Comparison of ENCODE assay signal across 8 cellular contexts in the genomic region with DNA sequence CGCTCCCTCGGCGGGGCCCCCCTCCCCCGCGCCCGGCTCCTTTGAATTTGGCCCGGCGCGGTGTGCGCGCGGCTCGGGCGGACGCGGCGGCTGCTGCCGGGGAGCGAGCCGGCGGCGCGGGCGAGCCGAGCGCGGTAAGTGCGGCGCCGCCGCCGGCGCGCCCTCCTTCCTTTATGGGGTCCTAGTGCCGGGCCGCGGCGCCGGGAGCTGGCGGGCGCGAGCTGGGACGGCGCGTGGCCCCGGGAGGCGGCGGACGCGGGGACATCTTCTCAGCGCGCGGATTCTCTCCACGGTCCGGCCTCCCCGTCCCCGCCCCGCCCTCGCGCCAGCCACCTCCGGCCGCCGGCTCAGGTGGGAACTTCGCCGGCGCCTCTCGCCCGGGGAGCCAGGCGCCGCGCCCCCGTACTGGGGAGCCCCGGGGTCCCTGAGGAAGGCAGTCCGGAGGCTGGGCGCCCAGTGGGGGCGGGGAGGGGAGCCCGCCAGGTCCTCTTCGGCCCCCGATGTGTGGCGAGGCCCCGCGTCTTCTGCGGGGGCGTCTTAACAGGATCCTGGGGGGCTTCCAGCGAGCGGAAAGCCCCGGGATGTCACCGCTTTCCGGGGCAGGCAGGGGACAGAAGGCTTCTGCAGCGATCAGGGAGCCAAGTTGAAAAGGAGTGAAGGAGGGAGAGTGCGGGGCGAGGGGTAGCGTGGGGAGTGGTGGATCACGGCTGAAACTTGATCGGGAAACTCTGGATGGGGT.
DNase-seq lines count a peak whose midpoint lies in the region; ATAC-seq, FAIRE-seq and TF ChIP-seq lines count a peak whose summit lies in the region.

No MANE protein-coding gene starts in this region.

- peak overlapping the region; percentile 92 for H3K4me2 ChIP-seq in mammary epithelial cell (ENCODE audit: insufficient read depth, low read depth, low read length)

- BruUV-seq in mammary epithelial cell (replicated peaks; lab: Mats Ljungman, UMichigan), result no TSS peak

- intact Hi-C loops in mammary epithelial cell (cut with micrococcal nuclease), result loop anchor here (2.0 to 10.0 kb wide), 5 partner anchors 48 to 660 kb away; no protein-coding TSS in a partner anchor
- intact Hi-C loops in aorta (cut with DNase I), result no loop called here

- no peaks in the 10 kb centered on the region for H3K9me3 Mint-ChIP-seq in memory B cell

- peaks cover 14% of the 10 kb centered on the region for H3K27me3 Mint-ChIP-seq in memory B cell

- peaks cover 5% of the 10 kb centered on the region for H3K4me1 Mint-ChIP-seq in memory B cell

- H3K27ac ChIP-seq in mammary epithelial cell (ENCODE audit: insufficient read depth, low read depth, low read length) (peak overlapping the region; percentile 88), aorta (ENCODE audit: low read depth in 1 of 2, low read length in 2 of 2) (no peak overlapping the region)

- H3K27me3 ChIP-seq in mammary epithelial cell (ENCODE audit: insufficient read depth, low read length), result no peaks in the 10 kb centered on the region
- no peaks in the 10 kb centered on the region for H3K27me3 ChIP-seq in aorta (ENCODE audit: control insufficient read depth in 1 of 2, insufficient read depth in 2 of 2, low read length in 1 of 2)

- H3K36me3 ChIP-seq in mammary epithelial cell (ENCODE audit: insufficient read depth, low read length) (no peaks in the 10 kb centered on the region), aorta (ENCODE audit: control insufficient read depth in 1 of 2, insufficient read depth in 2 of 2, low read length in 1 of 2) (no peaks in the 10 kb centered on the region)

- 8% methylated on average over 5 of the region's 95 CpGs for WGBS in mammary epithelial cell (ENCODE audit: low coverage, missing lambda C conversion rate)
- 1% methylated on average over 36 to 95 of the region's 95 CpGs for WGBS in aorta, 2 donors

- H3K9me3 ChIP-seq in mammary epithelial cell (replicated peaks; ENCODE audit: insufficient read depth, low read length) (no peaks in the 10 kb centered on the region), aorta (ENCODE audit: control insufficient read depth, low read length) (no peaks in the 10 kb centered on the region)

- dilution Hi-C loops in mammary epithelial cell (cut with HindIII; ENCODE audit: low sequenced_read_pairs), result loop anchor here (5.0 kb wide), 1 partner anchor 48 kb away; no protein-coding TSS in a partner anchor

- H3K4me3 Mint-ChIP-seq in memory B cell, result peak overlapping the region; percentile 7

- no peak overlapping the region for H3K27ac Mint-ChIP-seq in memory B cell

- peak overlapping the region; percentile 83 for H2AFZ ChIP-seq in mammary epithelial cell (ENCODE audit: low read depth, low read length)

- peak; percentile 75 for DNase-seq in NCI-H748 (lab: John Stamatoyannopoulos, UW; ENCODE audit: unreplicated experiment)
- no peak for DNase-seq in NCI-H748 treated with DMSO at 0.1 percent for 48 hours (lab: John Stamatoyannopoulos, UW)
- DNase-seq in HT1080 (ENCODE audit: low read depth), result peak; percentile 12
- peak; percentile 29 for DNase-seq in mammary epithelial cell
- DNase-seq in memory B cell (ENCODE audit: low spot score in 2 of 2), result no peak
- peak in 1 of 2 donors; percentile 66 for DNase-seq in aorta
- no peak for DNase-seq in RCC 7860 (ENCODE audit: low spot score)

- H3K4me1 ChIP-seq in mammary epithelial cell (ENCODE audit: insufficient read depth, low read length) (peaks cover 25% of the 10 kb centered on the region), aorta (ENCODE audit: control insufficient read depth in 1 of 2, insufficient read depth in 2 of 2, low read length in 2 of 2) (no peaks in the 10 kb centered on the region)

- no peak for FAIRE-seq in RCC 7860 (lab: Jason Lieb, UNC)

- TF ChIP-seq CTCF in mammary epithelial cell (conservative IDR thresholded peaks at IDR 0.05 in 1 of 2, IDR thresholded peaks at IDR 0.05 in 1 of 2; ENCODE audit: extremely low read depth in 1 of 2, insufficient read depth in 1 of 2, low read depth in 1 of 2, low read length in 2 of 2), result no peak

- peaks cover 76% of the 10 kb centered on the region for H3K79me2 ChIP-seq in mammary epithelial cell (ENCODE audit: insufficient read depth, low read length)

- ATAC-seq in memory B cell (ENCODE audit: low read depth), result no peak
- ATAC-seq in aorta (ENCODE audit: low FRiP score), result no peak
- no peak for ATAC-seq in HG03460 (IDR thresholded peaks at IDR 0.05; ENCODE audit: unreplicated experiment)

- in situ Hi-C loops in mammary epithelial cell (cut with MboI; ENCODE audit: low sequenced_read_pairs in 2 of 2), result loop anchor here in 1 of 2 donors (5.0 to 25.0 kb wide), 3 partner anchors 103 to 582 kb away; no protein-coding TSS in a partner anchor

- no peaks in the 10 kb centered on the region for H3K36me3 Mint-ChIP-seq in memory B cell

- H3K9ac ChIP-seq in mammary epithelial cell (ENCODE audit: insufficient read depth, low read length), result peak overlapping the region; percentile 95

- H4K20me1 ChIP-seq in mammary epithelial cell (ENCODE audit: insufficient read depth, low read length), result no peaks in the 10 kb centered on the region

- CTCF ChIA-PET in mammary epithelial cell (lab: Charles Lee; ENCODE audit: low non-redundant PET), result no interaction called here

- H3K4me3 ChIP-seq in mammary epithelial cell (replicated peaks in 1 of 3; ENCODE audit: insufficient read depth in 1 of 3, low read depth in 2 of 3, low read length in 3 of 3) (peak overlapping the region; percentile 67 to 98 (median 88)), aorta (ENCODE audit: low read length in 2 of 2) (peak overlapping the region; percentile 73 to 74)

Comparison
In these comparisons a context has a peak if more than half of its experiments do, and no peak if none do; other contexts are left out.
1. DNase-seq: peak in NCI-H748 (single experiment), HT1080 (single experiment) and mammary epithelial cell (single experiment); none in NCI-H748 treated with DMSO at 0.1 percent for 48 hours (single experiment), memory B cell (0 of 2) and RCC 7860 (single experiment).